ENCODE assay signal across 9 cellular contexts in genomic region chr12:48198619-48198973, GRCh38. TPM values are rescaled to one million over a fixed set of nuclear protein-coding genes. Genes with fewer than 3 reads are reported as not detected.
DNase-seq lines count a peak whose midpoint lies in the region; ATAC-seq, FAIRE-seq and TF ChIP-seq lines count a peak whose summit lies in the region.
"Had no signal": no experiment of that assay in that cellular context is flagged by ENCODE, and none has a peak within 500 bp of the region (broad histone marks: within the 10 kb centered on the region; RNA-seq: fewer than 3 reads in every experiment).

No MANE protein-coding gene starts in this region.

- H3K4me3 Mint-ChIP-seq in CD14-positive monocyte: peak overlapping the region; percentile 92 to 96

- H3K4me3 ChIP-seq in OCI-LY1 (ENCODE audit: low read depth, low read length, poor library complexity, severe bottlenecking) (peak overlapping the region; percentile 67), lower leg skin (ENCODE audit: low read depth, poor library complexity, severe bottlenecking) (peak overlapping the region; percentile 78)

- no peaks in the 10 kb centered on the region; the same call in 1 of the 2 replicates for H3K36me3 ChIP-seq in OCI-LY1 (ENCODE audit: insufficient read depth, low read length)

- peak overlapping the region; percentile 85 for H3K4me2 ChIP-seq in OCI-LY1 (ENCODE audit: low read length)

- H2AFZ ChIP-seq in OCI-LY1 (ENCODE audit: low read length): peak overlapping the region; percentile 77

- H3K9me3 ChIP-seq in OCI-LY1 (ENCODE audit: low read length): no peaks in the 10 kb centered on the region

- H3K4me1 ChIP-seq in OCI-LY1 (ENCODE audit: insufficient read depth, low read length, severe bottlenecking): peaks cover 21% of the 10 kb centered on the region

- H3K9me3 Mint-ChIP-seq in CD14-positive monocyte: peaks cover 3 to 12% (median 5%) of the 10 kb centered on the region in 7 donors

- peaks cover 6 to 15% of the 10 kb centered on the region in 2 donors for H3K36me3 Mint-ChIP-seq in CD14-positive monocyte

- DNase-seq in CD14-positive monocyte (ENCODE audit: low spot score) (no peak), cerebellar cortex (ENCODE audit: low spot score) (peak; percentile 56), lower leg skin (ENCODE audit: low spot score in 2 of 2) (peak; percentile 18 to 86), retina (no peak), D721Med (ENCODE audit: insufficient read length, low spot score) (no peak)

- WGBS in lower leg skin, 2 donors: 9 to 19% methylated on average over 12 to 27 of the region's 27 CpGs

- TF ChIP-seq POLR2A in lower leg skin (IDR thresholded peaks at IDR 0.05): no peak

- no peaks in the 10 kb centered on the region for H3F3A ChIP-seq in OCI-LY1 (ENCODE audit: insufficient read depth, low read length)

- no peak for FAIRE-seq in D721Med (lab: Jason Lieb, UNC)
- FAIRE-seq: islet of Langerhans had no signal

- H3K79me2 ChIP-seq in OCI-LY1 (ENCODE audit: insufficient read depth, low read length): no peaks in the 10 kb centered on the region

- H3K27ac ChIP-seq in OCI-LY1 (ENCODE audit: low read depth, low read length, poor library complexity, severe bottlenecking) (no peak overlapping the region), temporal lobe (ENCODE audit: low read depth, low read length) (peak overlapping the region; percentile 94)

- H3K27me3 Mint-ChIP-seq in CD14-positive monocyte (ENCODE audit: low read depth in 3 of 3): peaks cover 0 to 14% (median 4%) of the 10 kb centered on the region in 3 donors

- peak overlapping the region; percentile 69 for H3K9ac ChIP-seq in OCI-LY1 (ENCODE audit: low read length)

- no peaks in the 10 kb centered on the region for H3K27me3 ChIP-seq in OCI-LY1 (ENCODE audit: insufficient read depth, low read length)

- peaks cover 49% of the 10 kb centered on the region for H3K4me1 Mint-ChIP-seq in CD14-positive monocyte

- H3K27ac Mint-ChIP-seq in CD14-positive monocyte: peak overlapping the region; percentile 97 to 99 (median 98)

- H4K20me1 ChIP-seq in OCI-LY1 (ENCODE audit: insufficient read depth, low read length): no peaks in the 10 kb centered on the region

- no peaks in the 10 kb centered on the region for H3K9me2 ChIP-seq in OCI-LY1 (ENCODE audit: low read depth, low read length)

- peak; percentile 14 for ATAC-seq in GM21526 (IDR thresholded peaks at IDR 0.05; ENCODE audit: low FRiP score, unreplicated experiment)

- intact Hi-C loops in CD14-positive monocyte (cut with micrococcal nuclease) (loop anchor here (2.0 to 5.0 kb wide), 2 partner anchors 42 to 154 kb away; partner anchors contain the start of genes ZNF641 (in 2 of the 2) and ASB8 (in 1 of the 2)), lower leg skin (cut with DNase I; ENCODE audit: low total_unique reads) (no loop called here)

- TF ChIP-seq CTCF in CD14-positive monocyte (IDR thresholded peaks at IDR 0.05) (no peak), OCI-LY1 (IDR thresholded peaks at IDR 0.05; ENCODE audit: low read length) (no peak), lower leg skin (IDR thresholded peaks at IDR 0.05) (no peak), D721Med (IDR thresholded peaks at IDR 0.05; ENCODE audit: insufficient read depth, missing control alignments) (no peak)

RNA-seq across cellular contexts. Expression of gene OR10AD1, which starts 4.5 kb away (rescaled TPM):
- not detected for polyA plus RNA-seq in CD14-positive monocyte
- not detected for total RNA-seq in lower leg skin
- total RNA-seq in temporal lobe: not detected

RNA-seq across cellular contexts. Expression of gene CCDC184, which starts 15.2 kb away (rescaled TPM):
- polyA plus RNA-seq in CD14-positive monocyte: not detected
- total RNA-seq in lower leg skin (under 1 TPM in 3 of 4 donors, not detected in 1; 0.13 to 0.36 (median 0.22) TPM), temporal lobe (26.3 TPM)

RNA-seq across cellular contexts. Expression of gene ASB8, which starts 41.3 kb away (rescaled TPM):
- polyA plus RNA-seq in CD14-positive monocyte: 10 to 100 TPM; 38.4 to 50.0 TPM
- total RNA-seq in lower leg skin (10 to 100 TPM; 26.5 to 31.0 (median 27.9) TPM), temporal lobe (25.6 TPM)

Comparison
In these comparisons a context has a peak if more than half of its experiments do, and no peak if none do; other contexts are left out.
1. DNase-seq: peak in cerebellar cortex (single experiment) and lower leg skin (2 of 2); none in CD14-positive monocyte (single experiment), retina (single experiment) and D721Med (single experiment).
2. RNA of gene CCDC184, which starts 15.2 kb away (total RNA-seq): 26.3 TPM in temporal lobe (single experiment); 0.13 to 0.36 TPM in lower leg skin; every median in the first group is over 10 times any median in the second.